15 cellular contexts compared by ENCODE assay signal in the genomic region with DNA sequence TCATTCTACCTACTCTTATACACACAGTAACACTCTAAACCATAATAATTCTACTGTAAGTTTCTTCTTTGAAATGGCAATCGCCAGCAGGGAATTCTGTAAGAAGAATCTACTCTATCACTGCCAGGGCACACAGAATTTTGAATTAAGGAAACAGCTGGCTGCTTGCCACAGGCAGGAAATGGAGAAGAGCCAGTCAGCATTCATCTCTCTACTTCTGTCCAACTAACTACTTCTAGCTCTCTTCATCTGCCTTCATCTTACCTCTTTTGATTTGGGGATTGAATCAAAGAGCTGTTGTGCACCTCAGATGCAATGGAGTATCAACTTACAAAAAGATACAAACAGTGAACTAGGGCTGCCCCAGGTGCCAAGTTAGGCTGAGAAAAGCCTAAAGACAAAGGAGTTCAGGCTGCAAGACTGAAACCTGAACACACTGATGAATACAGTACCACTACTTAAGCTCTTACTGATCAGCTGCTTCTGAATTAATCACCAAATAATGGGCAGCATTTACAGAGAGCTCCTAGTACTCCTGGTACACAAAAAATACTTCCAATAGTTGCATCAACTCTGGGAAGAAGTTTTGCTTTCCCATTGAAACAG.
DNase-seq lines count a peak whose midpoint lies in the region; ATAC-seq and TF ChIP-seq lines count a peak whose summit lies in the region.
"Had no signal": no experiment of that assay in that cellular context is flagged by ENCODE, and none has a peak within 500 bp of the region (broad histone marks: within the 10 kb centered on the region; RNA-seq: fewer than 3 reads in every experiment).

No MANE protein-coding gene starts in this region.

- DNase-seq in DMS 273 treated with DMSO at 0.1 percent for 48 hours (lab: John Stamatoyannopoulos, UW): peak; percentile 28
- DNase-seq in NCI-H1105 treated with DMSO at 0.1 percent for 48 hours (lab: John Stamatoyannopoulos, UW): peak; percentile 91
- DNase-seq in WTC11 (ENCODE audit: low spot score): no peak
- peak; percentile 47 for DNase-seq in inferior parietal cortex (ENCODE audit: extremely low spot score)
- no peak for DNase-seq in hepatic stellate cell (ENCODE audit: low spot score)
- no peak for DNase-seq in CD4-positive, alpha-beta memory T cell
- DNase-seq: cortex of kidney; immature natural killer cell; KG1; NCI-H2029 treated with DMSO at 0.1 percent for 48 hours; stimulated activated CD4-positive, alpha-beta T cell treated with anti-CD3 and anti-CD28 coated beads, Interleukin-2, amount 100 ng/mL, for 24 hours had no signal

- no peaks in the 10 kb centered on the region for H3K36me3 ChIP-seq in CD4-positive, alpha-beta memory T cell (ENCODE audit: insufficient read depth, low read length)
- H3K36me3 ChIP-seq: prostate gland, uterus had no signal

- no peaks in the 10 kb centered on the region for H3K36me3 Mint-ChIP-seq in WTC11
- no peaks in the 10 kb centered on the region for H3K36me3 Mint-ChIP-seq in CD4-positive, alpha-beta memory T cell
- H3K36me3 Mint-ChIP-seq: immature natural killer cell had no signal

- CTCF ChIA-PET in WTC11 (lab: Charles Lee): no interaction called here
- CTCF ChIA-PET in CD4-positive, alpha-beta memory T cell (lab: Charles Lee; ENCODE audit: partially characterized antibody): no interaction called here

- no peaks in the 10 kb centered on the region for H3K27me3 Mint-ChIP-seq in WTC11 (ENCODE audit: low read depth)
- H3K27me3 Mint-ChIP-seq in CD4-positive, alpha-beta memory T cell: peaks cover 2 to 6% of the 10 kb centered on the region in 2 donors

- no peaks in the 10 kb centered on the region for H3K9me3 Mint-ChIP-seq in WTC11
- H3K9me3 Mint-ChIP-seq in CD4-positive, alpha-beta memory T cell: peaks cover 0 to 11% (median 4%) of the 10 kb centered on the region in 8 donors

- H3K4me1 Mint-ChIP-seq in WTC11: peaks cover 66% of the 10 kb centered on the region
- H3K4me1 Mint-ChIP-seq in CD4-positive, alpha-beta memory T cell: no peaks in the 10 kb centered on the region
- H3K4me1 Mint-ChIP-seq: immature natural killer cell had no signal

- intact Hi-C loops in CD4-positive, alpha-beta memory T cell (cut with micrococcal nuclease): no loop called here

- no peak for TF ChIP-seq CTCF in WTC11 (IDR thresholded peaks at IDR 0.05)

- H3K4me3 ChIP-seq in CD4-positive, alpha-beta memory T cell (ENCODE audit: low read length in 2 of 2): no peak overlapping the region
- H3K4me3 ChIP-seq: prostate gland, uterus had no signal

- no peak overlapping the region for H3K4me3 Mint-ChIP-seq in WTC11
- H3K4me3 Mint-ChIP-seq in CD4-positive, alpha-beta memory T cell: no peak overlapping the region
- H3K4me3 Mint-ChIP-seq: immature natural killer cell had no signal

- H3K9me3 ChIP-seq in CD4-positive, alpha-beta memory T cell (ENCODE audit: control insufficient read depth in 1 of 2, low read length in 2 of 2): no peaks in the 10 kb centered on the region
- H3K9me3 ChIP-seq: prostate gland, uterus had no signal

- POLR2A ChIA-PET in WTC11 (lab: Charles Lee): no interaction called here
- POLR2A ChIA-PET in CD4-positive, alpha-beta memory T cell (lab: Charles Lee; ENCODE audit: partially characterized antibody): no interaction called here

- ATAC-seq in WTC11: peak; percentile 42
- no peak for ATAC-seq in HG03432 (IDR thresholded peaks at IDR 0.05; ENCODE audit: unreplicated experiment)
- ATAC-seq in HG03442 (IDR thresholded peaks at IDR 0.05; ENCODE audit: unreplicated experiment): no peak

- no peaks in the 10 kb centered on the region for H3K4me1 ChIP-seq in CD4-positive, alpha-beta memory T cell (ENCODE audit: insufficient read depth, low read length)
- H3K4me1 ChIP-seq: prostate gland, uterus had no signal

- H3K27ac Mint-ChIP-seq in WTC11: 0 out of 2 replicates have a peak overlapping the region, but pooled peaks have one; percentile 8
- H3K27ac Mint-ChIP-seq in CD4-positive, alpha-beta memory T cell: no peak overlapping the region
- H3K27ac Mint-ChIP-seq: immature natural killer cell had no signal

- no peak overlapping the region for H3K27ac ChIP-seq in CD4-positive, alpha-beta memory T cell (ENCODE audit: low read depth, low read length)
- H3K27ac ChIP-seq: prostate gland, uterus had no signal

- H3K27me3 ChIP-seq in CD4-positive, alpha-beta memory T cell (ENCODE audit: insufficient read depth, low read length): no peaks in the 10 kb centered on the region
- H3K27me3 ChIP-seq: uterus had no signal

TF ChIP-seq in WTC11, 78 proteins besides CTCF, POLR2A, EP300 and RAD21 (continues in another document):
- TF ChIP-seq RORB (CRISPR knock-in tag; IDR thresholded peaks at IDR 0.05): no peak
- no peak for TF ChIP-seq TCF7 (CRISPR knock-in tag; IDR thresholded peaks at IDR 0.05; ENCODE audit: low read depth)
- TF ChIP-seq ESRRA (CRISPR knock-in tag; IDR thresholded peaks at IDR 0.05; ENCODE audit: borderline replicate concordance): no peak
- TF ChIP-seq, protein P1, sequence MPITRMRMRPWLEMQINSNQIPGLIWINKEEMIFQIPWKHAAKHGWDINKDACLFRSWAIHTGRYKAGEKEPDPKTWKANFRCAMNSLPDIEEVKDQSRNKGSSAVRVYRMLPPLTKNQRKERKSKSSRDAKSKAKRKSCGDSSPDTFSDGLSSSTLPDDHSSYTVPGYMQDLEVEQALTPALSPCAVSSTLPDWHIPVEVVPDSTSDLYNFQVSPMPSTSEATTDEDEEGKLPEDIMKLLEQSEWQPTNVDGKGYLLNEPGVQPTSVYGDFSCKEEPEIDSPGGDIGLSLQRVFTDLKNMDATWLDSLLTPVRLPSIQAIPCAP (CRISPR knock-in tag; IDR thresholded peaks at IDR 0.05): no peak
- TF ChIP-seq ZNF121 (CRISPR knock-in tag; IDR thresholded peaks at IDR 0.05): no peak
- no peak for TF ChIP-seq FOXJ3 (CRISPR knock-in tag; IDR thresholded peaks at IDR 0.05; ENCODE audit: borderline replicate concordance)
- TF ChIP-seq IRF2 (CRISPR knock-in tag; IDR thresholded peaks at IDR 0.05; ENCODE audit: borderline replicate concordance, low read depth): no peak
- TF ChIP-seq, protein P2, sequence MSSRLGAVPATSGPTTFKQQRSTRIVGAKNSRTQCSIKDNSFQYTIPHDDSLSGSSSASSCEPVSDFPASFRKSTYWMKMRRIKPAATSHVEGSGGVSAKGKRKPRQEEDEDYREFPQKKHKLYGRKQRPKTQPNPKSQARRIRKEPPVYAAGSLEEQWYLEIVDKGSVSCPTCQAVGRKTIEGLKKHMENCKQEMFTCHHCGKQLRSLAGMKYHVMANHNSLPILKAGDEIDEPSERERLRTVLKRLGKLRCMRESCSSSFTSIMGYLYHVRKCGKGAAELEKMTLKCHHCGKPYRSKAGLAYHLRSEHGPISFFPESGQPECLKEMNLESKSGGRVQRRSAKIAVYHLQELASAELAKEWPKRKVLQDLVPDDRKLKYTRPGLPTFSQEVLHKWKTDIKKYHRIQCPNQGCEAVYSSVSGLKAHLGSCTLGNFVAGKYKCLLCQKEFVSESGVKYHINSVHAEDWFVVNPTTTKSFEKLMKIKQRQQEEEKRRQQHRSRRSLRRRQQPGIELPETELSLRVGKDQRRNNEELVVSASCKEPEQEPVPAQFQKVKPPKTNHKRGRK (CRISPR knock-in tag; IDR thresholded peaks at IDR 0.05; ENCODE audit: borderline replicate concordance): no peak
- TF ChIP-seq, protein P3, sequence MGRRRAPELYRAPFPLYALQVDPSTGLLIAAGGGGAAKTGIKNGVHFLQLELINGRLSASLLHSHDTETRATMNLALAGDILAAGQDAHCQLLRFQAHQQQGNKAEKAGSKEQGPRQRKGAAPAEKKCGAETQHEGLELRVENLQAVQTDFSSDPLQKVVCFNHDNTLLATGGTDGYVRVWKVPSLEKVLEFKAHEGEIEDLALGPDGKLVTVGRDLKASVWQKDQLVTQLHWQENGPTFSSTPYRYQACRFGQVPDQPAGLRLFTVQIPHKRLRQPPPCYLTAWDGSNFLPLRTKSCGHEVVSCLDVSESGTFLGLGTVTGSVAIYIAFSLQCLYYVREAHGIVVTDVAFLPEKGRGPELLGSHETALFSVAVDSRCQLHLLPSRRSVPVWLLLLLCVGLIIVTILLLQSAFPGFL (CRISPR knock-in tag; IDR thresholded peaks at IDR 0.05; ENCODE audit: borderline replicate concordance): no peak
- TF ChIP-seq NFYB (CRISPR knock-in tag; conservative IDR thresholded peaks at IDR 0.05; ENCODE audit: low read depth): no peak
- TF ChIP-seq SMAD4 (CRISPR knock-in tag; IDR thresholded peaks at IDR 0.05): no peak
- TF ChIP-seq, protein P4, sequence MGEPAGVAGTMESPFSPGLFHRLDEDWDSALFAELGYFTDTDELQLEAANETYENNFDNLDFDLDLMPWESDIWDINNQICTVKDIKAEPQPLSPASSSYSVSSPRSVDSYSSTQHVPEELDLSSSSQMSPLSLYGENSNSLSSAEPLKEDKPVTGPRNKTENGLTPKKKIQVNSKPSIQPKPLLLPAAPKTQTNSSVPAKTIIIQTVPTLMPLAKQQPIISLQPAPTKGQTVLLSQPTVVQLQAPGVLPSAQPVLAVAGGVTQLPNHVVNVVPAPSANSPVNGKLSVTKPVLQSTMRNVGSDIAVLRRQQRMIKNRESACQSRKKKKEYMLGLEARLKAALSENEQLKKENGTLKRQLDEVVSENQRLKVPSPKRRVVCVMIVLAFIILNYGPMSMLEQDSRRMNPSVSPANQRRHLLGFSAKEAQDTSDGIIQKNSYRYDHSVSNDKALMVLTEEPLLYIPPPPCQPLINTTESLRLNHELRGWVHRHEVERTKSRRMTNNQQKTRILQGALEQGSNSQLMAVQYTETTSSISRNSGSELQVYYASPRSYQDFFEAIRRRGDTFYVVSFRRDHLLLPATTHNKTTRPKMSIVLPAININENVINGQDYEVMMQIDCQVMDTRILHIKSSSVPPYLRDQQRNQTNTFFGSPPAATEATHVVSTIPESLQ (CRISPR knock-in tag; IDR thresholded peaks at IDR 0.05): no peak
- TF ChIP-seq OVOL2 (CRISPR knock-in tag; IDR thresholded peaks at IDR 0.05; ENCODE audit: borderline replicate concordance): no peak
- TF ChIP-seq, protein P5, sequence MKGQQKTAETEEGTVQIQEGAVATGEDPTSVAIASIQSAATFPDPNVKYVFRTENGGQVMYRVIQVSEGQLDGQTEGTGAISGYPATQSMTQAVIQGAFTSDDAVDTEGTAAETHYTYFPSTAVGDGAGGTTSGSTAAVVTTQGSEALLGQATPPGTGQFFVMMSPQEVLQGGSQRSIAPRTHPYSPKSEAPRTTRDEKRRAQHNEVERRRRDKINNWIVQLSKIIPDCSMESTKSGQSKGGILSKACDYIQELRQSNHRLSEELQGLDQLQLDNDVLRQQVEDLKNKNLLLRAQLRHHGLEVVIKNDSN (CRISPR knock-in tag; IDR thresholded peaks at IDR 0.05): no peak
- TF ChIP-seq TEAD4 (CRISPR knock-in tag; IDR thresholded peaks at IDR 0.05): no peak
- TF ChIP-seq, protein P6, sequence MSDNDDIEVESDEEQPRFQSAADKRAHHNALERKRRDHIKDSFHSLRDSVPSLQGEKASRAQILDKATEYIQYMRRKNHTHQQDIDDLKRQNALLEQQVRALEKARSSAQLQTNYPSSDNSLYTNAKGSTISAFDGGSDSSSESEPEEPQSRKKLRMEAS (CRISPR knock-in tag; IDR thresholded peaks at IDR 0.05): no peak
- no peak for TF ChIP-seq JAZF1 (CRISPR knock-in tag; IDR thresholded peaks at IDR 0.05)
- no peak for TF ChIP-seq TP53 (CRISPR knock-in tag; IDR thresholded peaks at IDR 0.05)

Comparison
In these comparisons a context has a peak if more than half of its experiments do, and no peak if none do; other contexts are left out.
1. DNase-seq: peak in DMS 273 treated with DMSO at 0.1 percent for 48 hours (single experiment), NCI-H1105 treated with DMSO at 0.1 percent for 48 hours (single experiment) and inferior parietal cortex (single experiment); none in WTC11 (single experiment), hepatic stellate cell (single experiment) and CD4-positive, alpha-beta memory T cell (0 of 5).